ENCODE assay signal across 1 cellular context in genomic region chr12:74482115-74482514, GRCh38.
TF ChIP-seq lines count a peak whose summit lies in the region.

No MANE protein-coding gene starts in this region.

TF ChIP-seq in A549, 52 proteins besides CTCF, POLR2A, EP300 and RAD21 (continued from another document):
- TF ChIP-seq HMGXB4 (CRISPR knock-in tag; IDR thresholded peaks at IDR 0.05; ENCODE audit: borderline replicate concordance) = no peak
- no peak for TF ChIP-seq ZNF302 (CRISPR knock-in tag; IDR thresholded peaks at IDR 0.05)
TF ChIP-seq in A549: peak in this region for 0.
